9 cellular contexts compared by ENCODE assay signal in the genomic region with DNA sequence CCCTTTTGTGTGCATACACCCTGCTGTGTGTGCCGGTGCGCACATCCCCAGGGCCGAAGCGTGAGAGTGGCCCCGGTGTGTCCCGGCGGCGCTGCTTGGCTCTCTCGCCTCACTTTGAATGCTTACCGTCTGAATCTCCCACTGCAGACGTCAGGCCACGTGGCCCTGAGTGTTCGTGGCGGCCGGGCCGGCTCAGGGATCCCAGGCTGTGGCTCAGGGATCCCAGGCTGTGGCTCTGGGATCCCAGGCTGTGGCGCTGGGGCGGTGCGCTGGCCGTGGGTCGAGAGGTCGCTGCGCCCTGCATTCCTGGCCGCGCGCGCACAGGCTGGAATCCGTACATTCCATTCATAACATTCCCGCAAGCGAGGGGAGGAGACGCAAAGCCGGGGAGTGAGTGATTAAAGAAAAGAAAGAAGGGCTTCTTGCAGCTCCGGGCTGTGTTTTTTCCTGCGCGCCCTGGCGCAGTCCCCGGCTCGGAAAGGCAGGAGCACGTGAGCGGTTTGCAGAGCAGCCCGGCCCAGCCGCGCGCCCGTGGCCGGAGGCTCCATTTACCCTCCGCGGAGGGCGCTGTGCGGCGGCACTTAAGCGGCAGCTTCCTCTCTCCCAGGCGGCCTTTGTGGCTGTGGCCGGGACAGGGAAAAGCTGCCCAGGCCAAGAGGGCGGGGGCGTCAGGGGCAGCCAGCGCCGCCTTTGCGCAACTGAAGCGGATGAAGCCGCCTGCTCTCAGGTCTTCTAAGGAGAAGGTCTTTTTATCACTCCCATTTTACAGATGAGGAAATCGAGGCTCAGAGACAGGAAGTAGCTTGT.
A peak's percentile ranks its signal among the peaks of the same experiment; 100 is the strongest.
DNase-seq lines count a peak whose midpoint lies in the region; ATAC-seq lines count a peak whose summit lies in the region.
"Had no signal": no experiment of that assay in that cellular context is flagged by ENCODE, and none has a peak within 500 bp of the region (broad histone marks: within the 10 kb centered on the region; RNA-seq: fewer than 3 reads in every experiment).

No MANE protein-coding gene starts in this region.

- peak overlapping the region; percentile 59 to 72 (median 71) for H3K4me3 ChIP-seq in skeletal muscle tissue (ENCODE audit: low read length in 3 of 3)
- H3K4me3 ChIP-seq: BLaER1 treated with 17β-estradiol and CSF1 and Interleukin-3, amounts not matched to agents 10 nM and 100 nM had no signal

- DNase-seq in NCI-H748 (lab: John Stamatoyannopoulos, UW; ENCODE audit: unreplicated experiment) (peak; percentile 54), NCI-H748 treated with DMSO at 0.1 percent for 48 hours (lab: John Stamatoyannopoulos, UW) (no peak), cerebellar cortex (ENCODE audit: low spot score) (peak; percentile 70), iris pigment epithelial cell (ENCODE audit: low read depth) (peak; percentile 95), NCI-H82 (lab: John Stamatoyannopoulos, UW) (no peak)

- H3K9ac ChIP-seq in skeletal muscle tissue (ENCODE audit: low read depth in 1 of 3, low read length in 3 of 3), result peak overlapping the region; percentile 53 to 87 (median 68)
- H3K9ac ChIP-seq: BLaER1 treated with 17β-estradiol and CSF1 and Interleukin-3, amounts not matched to agents 10 nM and 100 nM had no signal

- H3K4me1 ChIP-seq in skeletal muscle tissue (ENCODE audit: control insufficient read depth in 3 of 3, insufficient read depth in 3 of 3, low read length in 3 of 3), result peaks cover 18 to 42% (median 40%) of the 10 kb centered on the region in 3 donors
- H3K4me1 ChIP-seq: BLaER1 treated with 17β-estradiol and CSF1 and Interleukin-3, amounts not matched to agents 10 nM and 100 nM had no signal

- H3K27me3 ChIP-seq in skeletal muscle tissue (ENCODE audit: control insufficient read depth in 3 of 3, insufficient read depth in 3 of 3, low read length in 3 of 3), result no peaks in the 10 kb centered on the region

- ATAC-seq in GM18867 (IDR thresholded peaks at IDR 0.05; ENCODE audit: unreplicated experiment), result no peak
- no peak for ATAC-seq in HG02623 (IDR thresholded peaks at IDR 0.05; ENCODE audit: unreplicated experiment)

- no peaks in the 10 kb centered on the region for H3K9me3 ChIP-seq in skeletal muscle tissue (ENCODE audit: control insufficient read depth in 3 of 3, low read length in 3 of 3)

- no peaks in the 10 kb centered on the region for H3K36me3 ChIP-seq in skeletal muscle tissue (ENCODE audit: control insufficient read depth in 3 of 3, insufficient read depth in 3 of 3, low read length in 3 of 3)
- H3K36me3 ChIP-seq: BLaER1 treated with 17β-estradiol and CSF1 and Interleukin-3, amounts not matched to agents 10 nM and 100 nM had no signal

- peak overlapping the region; percentile 82 for H3K27ac ChIP-seq in skeletal muscle tissue (ENCODE audit: low read depth, low read length)
- H3K27ac ChIP-seq: BLaER1 treated with 17β-estradiol and CSF1 and Interleukin-3, amounts not matched to agents 10 nM and 100 nM had no signal

Comparison
In these comparisons a context has a peak if more than half of its experiments do, and no peak if none do; other contexts are left out.
1. DNase-seq: peak in NCI-H748 (single experiment), cerebellar cortex (single experiment) and iris pigment epithelial cell (single experiment); none in NCI-H748 treated with DMSO at 0.1 percent for 48 hours (single experiment) and NCI-H82 (single experiment).